23 cellular contexts compared by ENCODE assay signal in the genomic region with DNA sequence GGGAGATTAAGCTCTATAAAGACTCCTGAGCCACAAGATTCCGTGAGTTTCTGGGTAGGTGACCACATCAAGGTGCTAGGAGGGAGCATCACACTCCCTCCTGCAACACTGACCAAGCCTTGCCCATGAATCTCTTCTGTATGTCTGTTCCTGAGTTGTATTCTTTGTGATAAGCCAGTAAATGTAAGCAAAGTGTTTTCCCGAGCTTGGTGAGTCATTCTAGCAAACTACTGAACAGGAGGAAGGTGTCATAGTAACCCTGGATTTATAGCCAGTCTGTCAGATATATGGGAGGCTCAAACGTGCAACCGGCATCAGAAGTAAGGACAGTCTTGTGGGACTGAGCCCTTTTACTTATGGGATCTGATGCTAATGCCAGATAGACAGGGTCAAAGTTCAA.
DNase-seq lines count a peak whose midpoint lies in the region; ATAC-seq, FAIRE-seq and TF ChIP-seq lines count a peak whose summit lies in the region.
"Had no signal": no experiment of that assay in that cellular context is flagged by ENCODE, and none has a peak within 500 bp of the region (broad histone marks: within the 10 kb centered on the region; RNA-seq: fewer than 3 reads in every experiment).

No MANE protein-coding gene starts in this region.

- no peak overlapping the region for H3K27ac Mint-ChIP-seq in activated T-cell treated with anti-CD3 and anti-CD28 coated beads, Interleukin-2, amount 50 U/mL, for 72 hours
- H3K27ac Mint-ChIP-seq: activated CD4-positive, alpha-beta T cell treated with anti-CD3 and anti-CD28 coated beads for 36 hours; B cell; CD8-positive, alpha-beta memory T cell; dendritic cell treated with granulocyte-macrophage colony-stimulating factor and Interleukin-4, amounts not matched to agents 40 ng/mL and 50 ng/mL, for 4 days; naive thymus-derived CD4-positive, alpha-beta T cell; stimulated activated memory B cell treated with anti-CD40 and anti-IgM and Interleukin-4, amounts not matched to agents 10 μg/mL and 1 μg/mL and 100 μg/mL, for 72 hours had no signal

- H3K36me3 ChIP-seq in bronchial epithelial cell (ENCODE audit: control insufficient read depth, insufficient read depth, low read length) = no peaks in the 10 kb centered on the region
- no peaks in the 10 kb centered on the region for H3K36me3 ChIP-seq in colonic mucosa
- H3K36me3 ChIP-seq: breast epithelium, left lung had no signal

- ATAC-seq in activated T-cell treated with anti-CD3 and anti-CD28 coated beads, Interleukin-2, amount 50 U/mL, for 72 hours (replicated peaks in 1 of 2) = no peak
- no peak for ATAC-seq in GM18511 (IDR thresholded peaks at IDR 0.05; ENCODE audit: unreplicated experiment)
- ATAC-seq: activated CD4-positive, alpha-beta T cell treated with anti-CD3 and anti-CD28 coated beads for 36 hours; GM12878; left lung; naive thymus-derived CD4-positive, alpha-beta T cell had no signal

- H3K27ac ChIP-seq in colonic mucosa = no peak overlapping the region
- H3K27ac ChIP-seq: breast epithelium, left lung, RWPE1 had no signal

- intact Hi-C loops in colonic mucosa (cut with DNase I) = no loop called here

- no peak for TF ChIP-seq CTCF in bronchial epithelial cell (IDR thresholded peaks at IDR 0.05; ENCODE audit: insufficient read depth, low read length, severe bottlenecking)
- TF ChIP-seq CTCF in colonic mucosa (IDR thresholded peaks at IDR 0.05) = no peak

- H3K9me3 ChIP-seq in colonic mucosa = no peaks in the 10 kb centered on the region
- H3K9me3 ChIP-seq: breast epithelium, left lung had no signal

- H3K9ac ChIP-seq in colonic mucosa (ENCODE audit: low read depth in 2 of 2, low read length in 2 of 2) = no peak overlapping the region

- no peaks in the 10 kb centered on the region for H3K27me3 Mint-ChIP-seq in activated T-cell treated with anti-CD3 and anti-CD28 coated beads, Interleukin-2, amount 50 U/mL, for 72 hours (ENCODE audit: low read depth)
- H3K27me3 Mint-ChIP-seq: activated CD4-positive, alpha-beta T cell treated with anti-CD3 and anti-CD28 coated beads for 36 hours; CD8-positive, alpha-beta memory T cell; dendritic cell treated with granulocyte-macrophage colony-stimulating factor and Interleukin-4, amounts not matched to agents 40 ng/mL and 50 ng/mL, for 4 days; naive thymus-derived CD4-positive, alpha-beta T cell had no signal

- peak; percentile 23 for FAIRE-seq in bronchial epithelial cell (lab: Jason Lieb, UNC)
- FAIRE-seq: GM12878 had no signal

- no peaks in the 10 kb centered on the region for H3K27me3 ChIP-seq in bronchial epithelial cell (ENCODE audit: control insufficient read depth, insufficient read depth, low read length)
- H3K27me3 ChIP-seq in colonic mucosa = no peaks in the 10 kb centered on the region
- H3K27me3 ChIP-seq: breast epithelium, left lung had no signal

- no peaks in the 10 kb centered on the region for H3K4me1 Mint-ChIP-seq in activated T-cell treated with anti-CD3 and anti-CD28 coated beads, Interleukin-2, amount 50 U/mL, for 72 hours (ENCODE audit: low read depth)
- H3K4me1 Mint-ChIP-seq: activated CD4-positive, alpha-beta T cell treated with anti-CD3 and anti-CD28 coated beads for 36 hours; B cell; CD8-positive, alpha-beta memory T cell; naive thymus-derived CD4-positive, alpha-beta T cell; stimulated activated memory B cell treated with anti-CD40 and anti-IgM and Interleukin-4, amounts not matched to agents 10 μg/mL and 1 μg/mL and 100 μg/mL, for 72 hours had no signal

- no peaks in the 10 kb centered on the region for H3K4me1 ChIP-seq in colonic mucosa
- H3K4me1 ChIP-seq: breast epithelium, left lung had no signal

- H3K9me3 Mint-ChIP-seq in activated T-cell treated with anti-CD3 and anti-CD28 coated beads, Interleukin-2, amount 50 U/mL, for 72 hours = peaks cover 0 to 8% of the 10 kb centered on the region in 2 donors
- H3K9me3 Mint-ChIP-seq: dendritic cell treated with granulocyte-macrophage colony-stimulating factor and Interleukin-4, amounts not matched to agents 40 ng/mL and 50 ng/mL, for 4 days; stimulated activated memory B cell treated with anti-CD40 and anti-IgM and Interleukin-4, amounts not matched to agents 10 μg/mL and 1 μg/mL and 100 μg/mL, for 72 hours had no signal

- DNase-seq in DMS53 (lab: John Stamatoyannopoulos, UW) = peak; percentile 38
- peak; percentile 12 for DNase-seq in HuH-7 (ENCODE audit: low spot score)
- DNase-seq in bronchial epithelial cell (ENCODE audit: low read depth) = no peak
- DNase-seq in kidney tubule cell (ENCODE audit: low spot score) = peak; percentile 21
- no peak for DNase-seq in HuH-7.5 (ENCODE audit: low spot score)
- no peak for DNase-seq in colonic mucosa
- no peak for DNase-seq in activated T-cell treated with anti-CD3 and anti-CD28 coated beads, Interleukin-2, amount 50 U/mL, for 72 hours
- DNase-seq: activated CD4-positive, alpha-beta T cell treated with anti-CD3 and anti-CD28 coated beads for 36 hours; CD8-positive, alpha-beta memory T cell; DMS79 treated with DMSO at 0.1 percent for 48 hours; KG1; left lung; naive thymus-derived CD4-positive, alpha-beta T cell; NCI-H146; NCI-H526; retina had no signal

- H3K4me3 ChIP-seq in bronchial epithelial cell (ENCODE audit: low read depth, low read length) (no peak overlapping the region), colonic mucosa (no peak overlapping the region)
- H3K4me3 ChIP-seq: breast epithelium, GM12878, left lung had no signal

- no peaks in the 10 kb centered on the region for H3K36me3 Mint-ChIP-seq in activated T-cell treated with anti-CD3 and anti-CD28 coated beads, Interleukin-2, amount 50 U/mL, for 72 hours (ENCODE audit: insufficient read depth in 2 of 2)
- H3K36me3 Mint-ChIP-seq: CD8-positive, alpha-beta memory T cell; naive thymus-derived CD4-positive, alpha-beta T cell; stimulated activated memory B cell treated with anti-CD40 and anti-IgM and Interleukin-4, amounts not matched to agents 10 μg/mL and 1 μg/mL and 100 μg/mL, for 72 hours had no signal

- H3K4me3 Mint-ChIP-seq in activated T-cell treated with anti-CD3 and anti-CD28 coated beads, Interleukin-2, amount 50 U/mL, for 72 hours = no peak overlapping the region
- H3K4me3 Mint-ChIP-seq: activated CD4-positive, alpha-beta T cell treated with anti-CD3 and anti-CD28 coated beads for 36 hours; B cell; CD8-positive, alpha-beta memory T cell; dendritic cell treated with granulocyte-macrophage colony-stimulating factor and Interleukin-4, amounts not matched to agents 40 ng/mL and 50 ng/mL, for 4 days; naive thymus-derived CD4-positive, alpha-beta T cell; stimulated activated memory B cell treated with anti-CD40 and anti-IgM and Interleukin-4, amounts not matched to agents 10 μg/mL and 1 μg/mL and 100 μg/mL, for 72 hours had no signal

Comparison
In these comparisons a context has a peak if more than half of its experiments do, and no peak if none do; other contexts are left out.
1. DNase-seq: peak in DMS53 (single experiment), HuH-7 (single experiment) and kidney tubule cell (single experiment); none in bronchial epithelial cell (single experiment), HuH-7.5 (single experiment), colonic mucosa (single experiment) and activated T-cell treated with anti-CD3 and anti-CD28 coated beads, Interleukin-2, amount 50 U/mL, for 72 hours (0 of 2).